ENCODE assay signal across 8 cellular contexts in the genomic region with DNA sequence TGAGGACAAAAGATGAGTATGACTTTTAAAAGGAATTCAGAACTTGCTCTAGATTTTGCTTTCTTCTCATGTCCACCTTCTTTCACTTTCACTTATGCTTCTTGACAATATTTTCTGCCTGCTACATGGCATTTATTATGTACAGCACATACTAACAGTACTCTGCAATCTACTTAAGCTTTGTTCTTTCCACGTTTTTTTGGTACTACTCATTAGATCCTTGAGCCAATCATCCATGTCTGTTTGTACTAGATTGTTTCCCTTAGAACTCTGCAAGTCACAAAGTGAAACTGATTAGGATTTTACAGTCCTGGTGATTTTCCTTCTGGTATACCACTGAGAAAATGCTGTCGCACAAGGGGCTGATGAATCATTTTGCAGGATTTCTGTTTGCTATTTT.
DNase-seq lines count a peak whose midpoint lies in the region; ATAC-seq, FAIRE-seq and TF ChIP-seq lines count a peak whose summit lies in the region.

No MANE protein-coding gene starts in this region.

- peak overlapping the region; percentile 36 to 92 (median 74) for H3K4me3 Mint-ChIP-seq in naive B cell

- ATAC-seq in GM12878 (peak; percentile 76), naive B cell (ENCODE audit: low read depth in 2 of 2) (peak; percentile 34 to 44), left colon (no peak)

- H3K9me3 Mint-ChIP-seq in naive B cell = peaks cover 0 to 5% (median 0%) of the 10 kb centered on the region in 7 donors

- peak overlapping the region; percentile 54 for H3K4me3 ChIP-seq in GM12878
- no peak overlapping the region for H3K4me3 ChIP-seq in neuronal stem cell (ENCODE audit: low read length in 2 of 2)

- H3K27me3 Mint-ChIP-seq in naive B cell = no peaks in the 10 kb centered on the region

- H3K36me3 ChIP-seq in GM12878 (ENCODE audit: control insufficient read depth in 2 of 2, insufficient read depth in 2 of 2, low read length in 1 of 2) = no peaks in the 10 kb centered on the region; a peak in 2 of 4 replicates
- no peaks in the 10 kb centered on the region for H3K36me3 ChIP-seq in neuronal stem cell (replicated peaks in 1 of 2; ENCODE audit: control insufficient read depth in 2 of 2, insufficient read depth in 2 of 2, low read length in 2 of 2)

- RAD21 ChIA-PET in GM12878 (lab: Charles Lee; ENCODE audit: unreplicated experiment) = interaction anchor here (0.7 to 3.5 kb wide), 8 partner anchors 20 to 170 kb away, joined by 3 to 15 read pairs (median 5); no protein-coding TSS in a partner anchor

- H3K9ac ChIP-seq in GM12878 (ENCODE audit: control insufficient read depth, insufficient read depth, low read length) (peak overlapping the region; percentile 22; the same call in 1 of the 2 replicates), neuronal stem cell (ENCODE audit: low read depth, low read length, poor library complexity) (no peak overlapping the region)

- TF ChIP-seq EP300 in GM12878 (IDR thresholded peaks at IDR 0.05; ENCODE audit: borderline replicate concordance in 1 of 2, control insufficient read depth in 1 of 2, low read depth in 2 of 2, low read length in 2 of 2) = no peak

- SMC1A ChIA-PET in GM12878 (lab: Charles Lee; ENCODE audit: uncharacterized antibody, unreplicated experiment) = interaction anchor here (0.8 to 3.8 kb wide), 11 partner anchors 12 to 80 kb away, joined by 3 to 15 read pairs (median 4); no protein-coding TSS in a partner anchor

- H2AK5ac ChIP-seq in neuronal stem cell (ENCODE audit: low read depth, low read length) = no peak overlapping the region

- intact Hi-C loops in GM12878 (cut with micrococcal nuclease; ENCODE audit: unreplicated experiment) (loop anchor here (5.0 to 10.0 kb wide), 3 partner anchors 32 to 180 kb away; no protein-coding TSS in a partner anchor), left colon (cut with DNase I, micrococcal nuclease) (no loop called here)

- peaks cover 35% of the 10 kb centered on the region for H3K79me2 ChIP-seq in GM12878 (ENCODE audit: control insufficient read depth, insufficient read depth, low read length)

- no peak for TF ChIP-seq POLR2A in GM12878 (IDR thresholded peaks at IDR 0.05; ENCODE audit: low read depth, low read length)

- peak overlapping the region in 4 of 6 donors; percentile 29 to 72 (median 52) for H3K27ac Mint-ChIP-seq in naive B cell

- H3K4me1 Mint-ChIP-seq in naive B cell = peaks cover 48 to 55% (median 51%) of the 10 kb centered on the region in 3 donors

- H3K18ac ChIP-seq in neuronal stem cell (ENCODE audit: low read length) = no peak overlapping the region

- H3K23ac ChIP-seq in neuronal stem cell (ENCODE audit: low read depth, low read length, poor library complexity) = no peak overlapping the region

- CTCF ChIA-PET in GM12878 (lab: Yijun Ruan, JAX) = interaction anchor here (1.1 kb wide), 1 partner anchor 225 kb away, joined by 3 read pairs; no protein-coding TSS in a partner anchor

- H2AFZ ChIP-seq in GM12878 (ENCODE audit: control insufficient read depth, low read depth, low read length) (peak overlapping the region; percentile 12; the same call in 1 of the 2 replicates), neuronal stem cell (ENCODE audit: low read length) (no peak overlapping the region)

- H4K8ac ChIP-seq in neuronal stem cell (ENCODE audit: low read depth, low read length) = no peak overlapping the region

- WGBS in GM12878 (ENCODE audit: insufficient coverage, insufficient replicate concordance, low lambda C conversion rate, missing lambda C conversion rate) = 0% methylated on average over 2 of the region's 2 CpGs
- no CpG with 5 or more reads among the region's 2 CpGs for WGBS in neuronal stem cell (ENCODE audit: extremely low coverage in 2 of 2, insufficient read length in 2 of 2, insufficient replicate concordance in 1 of 2), 2 donors

- peaks cover 4% of the 10 kb centered on the region for H3K79me1 ChIP-seq in neuronal stem cell (ENCODE audit: low read depth, low read length)

- H3K27ac ChIP-seq in GM12878 (ENCODE audit: control insufficient read depth, insufficient read depth) (peak overlapping the region; percentile 65), neuronal stem cell (replicated peaks; ENCODE audit: low read length) (no peak overlapping the region)

- H2BK120ac ChIP-seq in neuronal stem cell (ENCODE audit: low read depth, low read length) = no peak overlapping the region

- peak overlapping the region; percentile 88 for H3K4me2 ChIP-seq in GM12878 (ENCODE audit: control insufficient read depth, insufficient read depth)
- no peak overlapping the region for H3K4me2 ChIP-seq in neuronal stem cell (ENCODE audit: insufficient read depth, low read length, poor library complexity, severe bottlenecking)

- POLR2A ChIA-PET in GM12878 (lab: Charles Lee) = interaction anchor here (0.7 kb wide), 1 partner anchor 79 kb away, joined by 3 read pairs; no protein-coding TSS in a partner anchor

- FAIRE-seq in GM12878 (lab: Jason Lieb, UNC) = peak; percentile 86

- TF ChIP-seq CTCF in GM20000 (IDR thresholded peaks at IDR 0.05; ENCODE audit: extremely low read depth, missing control alignments) = no peak
- no peak for TF ChIP-seq CTCF in GM12878 (IDR thresholded peaks at IDR 0.05 in 2 of 3, conservative IDR thresholded peaks at IDR 0.05 in 1 of 3; ENCODE audit: control insufficient read depth in 2 of 3, extremely low read depth in 1 of 3, insufficient read depth in 1 of 3, low read depth in 3 of 3, low read length in 3 of 3)

- peaks cover 0 to 5% of the 10 kb centered on the region in 2 donors for H3K36me3 Mint-ChIP-seq in naive B cell

- no peaks in the 10 kb centered on the region for H3K27me3 ChIP-seq in GM12878 (replicated peaks in 1 of 2; ENCODE audit: control insufficient read depth in 2 of 2, insufficient read depth in 2 of 2, low read length in 1 of 2)
- H3K27me3 ChIP-seq in neuronal stem cell (ENCODE audit: control insufficient read depth in 3 of 3, insufficient read depth in 3 of 3, low read depth in 1 of 3, low read length in 3 of 3) = no peaks in the 10 kb centered on the region

- H3K4ac ChIP-seq in neuronal stem cell (ENCODE audit: low read length) = no peak overlapping the region

- DNase-seq in EL (peak; percentile 63), GM20000 (ENCODE audit: low spot score) (peak; percentile 11), HS-5 (ENCODE audit: low read depth) (peak; percentile 33), GM12878 (ENCODE audit: low read depth, low spot score) (peak; percentile 27), naive B cell (no peak), neuronal stem cell (ENCODE audit: low spot score) (no peak), left colon (no peak), 8988T (no peak)

- TF ChIP-seq RAD21 in GM12878 (IDR thresholded peaks at IDR 0.05; ENCODE audit: insufficient read depth, low read depth, low read length) = no peak

- no peaks in the 10 kb centered on the region for H4K20me1 ChIP-seq in GM12878 (ENCODE audit: control insufficient read depth, insufficient read depth)

- BruUV-seq in GM12878 (replicated peaks; lab: Mats Ljungman, UMichigan) = no TSS peak

- H3K9me3 ChIP-seq in GM12878 (replicated peaks; ENCODE audit: control insufficient read depth, insufficient read depth, low read length) (no peaks in the 10 kb centered on the region), neuronal stem cell (replicated peaks in 1 of 2; ENCODE audit: control insufficient read depth in 2 of 2, insufficient read depth in 1 of 2, low read depth in 1 of 2, low read length in 2 of 2) (no peaks in the 10 kb centered on the region)

- H3K4me1 ChIP-seq in GM12878 (ENCODE audit: control insufficient read depth, insufficient read depth, low read length) = peaks cover 6% of the 10 kb centered on the region; the same call in 1 of the 2 replicates
- H3K4me1 ChIP-seq in neuronal stem cell (ENCODE audit: control insufficient read depth in 2 of 2, insufficient read depth in 1 of 2, low read depth in 1 of 2, low read length in 2 of 2) = peaks cover 0 to 3% of the 10 kb centered on the region in 2 donors

- no peak overlapping the region for H3K14ac ChIP-seq in neuronal stem cell (ENCODE audit: low read length)

- H2BK12ac ChIP-seq in neuronal stem cell (ENCODE audit: low read length) = no peak overlapping the region

- in situ Hi-C loops in GM12878 (cut with MboI) = no loop called here

- no peak overlapping the region for H2BK15ac ChIP-seq in neuronal stem cell (ENCODE audit: low read length)

- H4K91ac ChIP-seq in neuronal stem cell (ENCODE audit: low read depth, low read length, poor library complexity) = no peak overlapping the region

- no peak overlapping the region for H2BK5ac ChIP-seq in neuronal stem cell (ENCODE audit: low read length)

TF ChIP-seq in GM12878, 131 proteins besides CTCF, POLR2A, EP300 and RAD21:
- TF ChIP-seq, protein P1, sequence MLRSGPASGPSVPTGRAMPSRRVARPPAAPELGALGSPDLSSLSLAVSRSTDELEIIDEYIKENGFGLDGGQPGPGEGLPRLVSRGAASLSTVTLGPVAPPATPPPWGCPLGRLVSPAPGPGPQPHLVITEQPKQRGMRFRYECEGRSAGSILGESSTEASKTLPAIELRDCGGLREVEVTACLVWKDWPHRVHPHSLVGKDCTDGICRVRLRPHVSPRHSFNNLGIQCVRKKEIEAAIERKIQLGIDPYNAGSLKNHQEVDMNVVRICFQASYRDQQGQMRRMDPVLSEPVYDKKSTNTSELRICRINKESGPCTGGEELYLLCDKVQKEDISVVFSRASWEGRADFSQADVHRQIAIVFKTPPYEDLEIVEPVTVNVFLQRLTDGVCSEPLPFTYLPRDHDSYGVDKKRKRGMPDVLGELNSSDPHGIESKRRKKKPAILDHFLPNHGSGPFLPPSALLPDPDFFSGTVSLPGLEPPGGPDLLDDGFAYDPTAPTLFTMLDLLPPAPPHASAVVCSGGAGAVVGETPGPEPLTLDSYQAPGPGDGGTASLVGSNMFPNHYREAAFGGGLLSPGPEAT (IDR thresholded peaks at IDR 0.05; ENCODE audit: low read depth) = 0 out of 2 replicates have a peak, but pooled peaks have one; percentile 36
- peak; percentile 32; the same call in 1 of the 2 replicates for TF ChIP-seq IKZF1 (conservative IDR thresholded peaks at IDR 0.05)
- peak; percentile 41 to 45; a peak in 1 of 4 replicates for TF ChIP-seq IKZF2 (IDR thresholded peaks at IDR 0.05)
- TF ChIP-seq CBX3 (IDR thresholded peaks at IDR 0.05; ENCODE audit: borderline replicate concordance, low read depth) = no peak
TF ChIP-seq in GM12878: peak in this region for 3.

Comparison
In these comparisons a context has a peak if more than half of its experiments do, and no peak if none do; other contexts are left out.
1. DNase-seq: peak in EL (single experiment), GM20000 (single experiment), HS-5 (single experiment) and GM12878 (single experiment); none in naive B cell (single experiment), neuronal stem cell (single experiment), left colon (0 of 2) and 8988T (single experiment).